ENCODE assay signal across 8 cellular contexts in genomic region chr3:186413615-186414415, GRCh38. TPM values are rescaled to one million over a fixed set of nuclear protein-coding genes. Genes with fewer than 3 reads are reported as not detected.
A peak's percentile ranks its signal among the peaks of the same experiment; 100 is the strongest.
DNase-seq lines count a peak whose midpoint lies in the region; ATAC-seq, FAIRE-seq and TF ChIP-seq lines count a peak whose summit lies in the region.

No MANE protein-coding gene starts in this region.

- peak; percentile 83 for FAIRE-seq in GM19239 (lab: Jason Lieb, UNC)

- peak; percentile 75 for ATAC-seq in activated B cell treated with CpG ODN at 0.5 μM for 24 hours (ENCODE audit: low read depth)
- peak; percentile 55 for ATAC-seq in naive thymus-derived CD4-positive, alpha-beta T cell

- H3K4me3 ChIP-seq in AG10803 (ENCODE audit: low read length): peak overlapping the region; percentile 44
- no peak overlapping the region for H3K4me3 ChIP-seq in MG63
- H3K4me3 ChIP-seq in esophagus squamous epithelium: peak overlapping the region in 3 of 4 donors; percentile 31 to 56 (median 31)
- peak overlapping the region; percentile 47 for H3K4me3 ChIP-seq in naive thymus-derived CD4-positive, alpha-beta T cell (ENCODE audit: low read length)
- peak overlapping the region; percentile 34 to 45 for H3K4me3 ChIP-seq in vagina

- H3K9me3 Mint-ChIP-seq in activated B cell treated with CpG ODN at 0.5 μM for 24 hours: no peaks in the 10 kb centered on the region
- peaks cover 0 to 3% (median 0%) of the 10 kb centered on the region in 11 donors for H3K9me3 Mint-ChIP-seq in naive thymus-derived CD4-positive, alpha-beta T cell

- POLR2A ChIA-PET in activated B cell treated with CpG ODN at 0.5 μM for 24 hours (lab: Charles Lee): interaction anchor here (0.6 to 1.0 kb wide), 3 partner anchors 9 to 359 kb away, joined by 3 to 4 read pairs (median 3); no protein-coding TSS in a partner anchor
- POLR2A ChIA-PET in naive thymus-derived CD4-positive, alpha-beta T cell (lab: Charles Lee): no interaction called here

- DNase-seq in AG10803 (ENCODE audit: low read depth): peak; percentile 6
- DNase-seq in GM19239 (ENCODE audit: insufficient read length, low spot score): no peak
- peak; percentile 20 for DNase-seq in MG63
- no peak for DNase-seq in activated B cell treated with CpG ODN at 0.5 μM for 24 hours
- DNase-seq in esophagus squamous epithelium (lab: John Stamatoyannopoulos, UW): no peak
- peak in 3 of 9 donors; percentile 1 to 5 (median 3) for DNase-seq in naive thymus-derived CD4-positive, alpha-beta T cell
- no peak for DNase-seq in vagina (ENCODE audit: extremely low spot score in 2 of 2)
- no peak for DNase-seq in foreskin melanocyte

- no peak for TF ChIP-seq POLR2A in esophagus squamous epithelium (IDR thresholded peaks at IDR 0.05)
- TF ChIP-seq POLR2A in vagina (IDR thresholded peaks at IDR 0.05): no peak

- H3K9me3 ChIP-seq in MG63 (no peaks in the 10 kb centered on the region), esophagus squamous epithelium (no peaks in the 10 kb centered on the region), vagina (no peaks in the 10 kb centered on the region)
- H3K9me3 ChIP-seq in naive thymus-derived CD4-positive, alpha-beta T cell (ENCODE audit: control insufficient read depth in 2 of 3, low read length in 3 of 3): no peaks in the 10 kb centered on the region

- peak overlapping the region; percentile 47 for H3K27ac Mint-ChIP-seq in activated B cell treated with CpG ODN at 0.5 μM for 24 hours
- peak overlapping the region in 4 of 9 donors; percentile 10 to 46 (median 36) for H3K27ac Mint-ChIP-seq in naive thymus-derived CD4-positive, alpha-beta T cell

- peak overlapping the region; percentile 76 for H3K4me3 Mint-ChIP-seq in activated B cell treated with CpG ODN at 0.5 μM for 24 hours
- peak overlapping the region; percentile 61 to 87 (median 74) for H3K4me3 Mint-ChIP-seq in naive thymus-derived CD4-positive, alpha-beta T cell

- no peaks in the 10 kb centered on the region for H3K36me3 ChIP-seq in MG63
- H3K36me3 ChIP-seq in esophagus squamous epithelium: no peaks in the 10 kb centered on the region
- no peaks in the 10 kb centered on the region for H3K36me3 ChIP-seq in naive thymus-derived CD4-positive, alpha-beta T cell (ENCODE audit: control insufficient read depth in 2 of 3, insufficient read depth in 3 of 3, low read length in 3 of 3)
- no peaks in the 10 kb centered on the region for H3K36me3 ChIP-seq in vagina

- CTCF ChIA-PET in activated B cell treated with CpG ODN at 0.5 μM for 24 hours (lab: Charles Lee): interaction anchor here (1.4 kb wide), 1 partner anchor 154 kb away, joined by 5 read pairs; no protein-coding TSS in a partner anchor
- CTCF ChIA-PET in naive thymus-derived CD4-positive, alpha-beta T cell (lab: Charles Lee): no interaction called here

- H3K27me3 ChIP-seq in MG63: peaks cover 5% of the 10 kb centered on the region
- peaks cover 0 to 58% (median 0%) of the 10 kb centered on the region in 4 donors for H3K27me3 ChIP-seq in esophagus squamous epithelium
- H3K27me3 ChIP-seq in naive thymus-derived CD4-positive, alpha-beta T cell (ENCODE audit: control insufficient read depth in 2 of 2, insufficient read depth in 2 of 2, low read length in 2 of 2): no peaks in the 10 kb centered on the region
- H3K27me3 ChIP-seq in vagina: no peaks in the 10 kb centered on the region

- H3K27ac ChIP-seq in esophagus squamous epithelium (peak overlapping the region; percentile 48 to 83 (median 80)), vagina (peak overlapping the region; percentile 56)
- H3K27ac ChIP-seq in naive thymus-derived CD4-positive, alpha-beta T cell (ENCODE audit: low read depth, low read length): no peak overlapping the region

- WGBS in esophagus squamous epithelium, 2 donors: 9 to 12% methylated on average over 14 to 18 of the region's 22 CpGs

- peaks cover 2% of the 10 kb centered on the region for H3K27me3 Mint-ChIP-seq in activated B cell treated with CpG ODN at 0.5 μM for 24 hours
- H3K27me3 Mint-ChIP-seq in naive thymus-derived CD4-positive, alpha-beta T cell: peaks cover 0 to 26% (median 7%) of the 10 kb centered on the region in 5 donors

- peaks cover 22% of the 10 kb centered on the region for H3K4me1 Mint-ChIP-seq in activated B cell treated with CpG ODN at 0.5 μM for 24 hours
- peaks cover 9 to 29% (median 20%) of the 10 kb centered on the region in 7 donors for H3K4me1 Mint-ChIP-seq in naive thymus-derived CD4-positive, alpha-beta T cell

- TF ChIP-seq CTCF in AG10803 (conservative IDR thresholded peaks at IDR 0.05; ENCODE audit: low read length) (no peak), activated B cell treated with CpG ODN at 0.5 μM for 24 hours (IDR thresholded peaks at IDR 0.05) (no peak), esophagus squamous epithelium (IDR thresholded peaks at IDR 0.05) (no peak), vagina (IDR thresholded peaks at IDR 0.05) (no peak)

- no peaks in the 10 kb centered on the region for H3K36me3 Mint-ChIP-seq in activated B cell treated with CpG ODN at 0.5 μM for 24 hours (ENCODE audit: low read depth)
- H3K36me3 Mint-ChIP-seq in naive thymus-derived CD4-positive, alpha-beta T cell: no peaks in the 10 kb centered on the region

- H3K4me1 ChIP-seq in esophagus squamous epithelium: peaks cover 13 to 41% (median 20%) of the 10 kb centered on the region in 3 donors
- H3K4me1 ChIP-seq in naive thymus-derived CD4-positive, alpha-beta T cell (ENCODE audit: control insufficient read depth in 2 of 2, insufficient read depth in 2 of 2, low read length in 2 of 2): peaks cover 0 to 13% of the 10 kb centered on the region in 2 donors
- peaks cover 11% of the 10 kb centered on the region for H3K4me1 ChIP-seq in vagina

- intact Hi-C loops in activated B cell treated with CpG ODN at 0.5 μM for 24 hours (cut with micrococcal nuclease) (loop anchor here (5.0 kb wide), 1 partner anchor 98 kb away; no protein-coding TSS in a partner anchor), esophagus squamous epithelium (cut with DNase I) (no loop called here), vagina (cut with DNase I) (loop anchor here (10.0 kb wide), 1 partner anchor 49 kb away; the partner anchor contains the start of gene DGKG)
- intact Hi-C loops in naive thymus-derived CD4-positive, alpha-beta T cell (cut with micrococcal nuclease): loop anchor here (2.0 to 10.0 kb wide), 2 partner anchors 121 to 127 kb away; no protein-coding TSS in a partner anchor

RNA-seq across cellular contexts. Expression of gene DGKG, which starts 51.8 kb away (rescaled TPM):
- total RNA-seq in MG63 (2014; rRNA removed; shearing (Covaris generic); ENCODE audit: low replicate concordance): 0.12 and 2.6 TPM in 2 replicates
- total RNA-seq in activated B cell treated with CpG ODN at 0.5 μM for 24 hours (3.9 and 4.2 TPM in 2 replicates), esophagus squamous epithelium (10 to 100 TPM in 1 of 4 donors, 1 to 10 TPM in 3; 1.2 to 13.7 (median 2.1) TPM), vagina (2.5 TPM)
- 10 to 100 TPM in 1 of 5 experiments, under 1 TPM in 2, not detected in 2; 0.15 to 10.0 (median 0.50) TPM for total RNA-seq in naive thymus-derived CD4-positive, alpha-beta T cell
- not detected for polyA plus RNA-seq in naive thymus-derived CD4-positive, alpha-beta T cell

Comparison
In these comparisons a context has a peak if more than half of its experiments do, and no peak if none do; other contexts are left out.
1. DNase-seq: peak in AG10803 (single experiment) and MG63 (single experiment); none in GM19239 (single experiment), activated B cell treated with CpG ODN at 0.5 μM for 24 hours (single experiment), esophagus squamous epithelium (single experiment), vagina (0 of 2) and foreskin melanocyte (single experiment).